In genomic region chr11:87179621-87180020, GRCh38 we compare ENCODE assay signal across 21 cellular contexts.
DNase-seq lines count a peak whose midpoint lies in the region; ATAC-seq, FAIRE-seq and TF ChIP-seq lines count a peak whose summit lies in the region.
"Had no signal": no experiment of that assay in that cellular context is flagged by ENCODE, and none has a peak within 500 bp of the region (broad histone marks: within the 10 kb centered on the region; RNA-seq: fewer than 3 reads in every experiment).

No MANE protein-coding gene starts in this region.

- H3K79me2 ChIP-seq in neural progenitor cell (ENCODE audit: low read depth) = no peaks in the 10 kb centered on the region

- peak; percentile 73 for DNase-seq in LHCN-M2 (ENCODE audit: low read depth)
- peak; percentile 49 for DNase-seq in mesenchymal stem cell
- DNase-seq in neural progenitor cell (ENCODE audit: low spot score) = no peak
- no peak for DNase-seq in T-helper 9 cell
- no peak for DNase-seq in SKM-1 (lab: John Stamatoyannopoulos, UW; ENCODE audit: unreplicated experiment)
- DNase-seq in NCI-H1048 (lab: John Stamatoyannopoulos, UW) = no peak
- DNase-seq: ACHN; AML-193; Caco-2; CD4-positive, alpha-beta T cell; HCEC 1CT had no signal

- H3K4me2 ChIP-seq in mesenchymal stem cell (ENCODE audit: low read length, poor library complexity, severe bottlenecking) (no peak overlapping the region), neural progenitor cell (no peak overlapping the region)
- H3K4me2 ChIP-seq: GM23338 had no signal

- peaks cover 9% of the 10 kb centered on the region for H3K79me1 ChIP-seq in mesenchymal stem cell (replicated peaks; ENCODE audit: low read length, poor library complexity, severe bottlenecking)

- H3K4me3 Mint-ChIP-seq in neural progenitor cell = no peak overlapping the region
- H3K4me3 Mint-ChIP-seq: CD4-positive, alpha-beta T cell; GM23338 had no signal

- FAIRE-seq in endometrium (lab: Jason Lieb, UNC) = peak; percentile 98
- FAIRE-seq: A204.1, D721Med, G401.6, GM12891, GM19239, H54 had no signal

- no peak overlapping the region for H2BK12ac ChIP-seq in mesenchymal stem cell (ENCODE audit: low read length in 2 of 2)

- H2BK5ac ChIP-seq in mesenchymal stem cell (ENCODE audit: low read depth, low read length, poor library complexity, severe bottlenecking) = no peak overlapping the region

- peak overlapping the region; percentile 50 for H3K27ac Mint-ChIP-seq in neural progenitor cell
- H3K27ac Mint-ChIP-seq: CD4-positive, alpha-beta T cell; GM23338 had no signal

- no peaks in the 10 kb centered on the region for H4K20me1 ChIP-seq in neural progenitor cell (ENCODE audit: low read depth)

- H3K9ac ChIP-seq in mesenchymal stem cell (ENCODE audit: low read length) (no peak overlapping the region), neural progenitor cell (no peak overlapping the region)

- no peak overlapping the region for H3K4ac ChIP-seq in mesenchymal stem cell (ENCODE audit: low read depth in 1 of 2, low read length in 2 of 2)

- no peak overlapping the region for H2AK5ac ChIP-seq in mesenchymal stem cell (ENCODE audit: low read length, severe bottlenecking)

- H3K18ac ChIP-seq in mesenchymal stem cell (ENCODE audit: low read depth in 1 of 2, low read length in 2 of 2) = no peak overlapping the region

- ATAC-seq in HG03159 (IDR thresholded peaks at IDR 0.05; ENCODE audit: unreplicated experiment) = no peak
- ATAC-seq: GM23338 had no signal

- H3K36me3 ChIP-seq in mesenchymal stem cell (ENCODE audit: control insufficient read depth in 1 of 2, insufficient read depth in 2 of 2, low read depth in 1 of 2, low read length in 2 of 2) (peaks cover 0 to 13% of the 10 kb centered on the region in 2 experiments), neural progenitor cell (no peaks in the 10 kb centered on the region)

- no peaks in the 10 kb centered on the region for H3F3A ChIP-seq in neural progenitor cell (ENCODE audit: low read depth)

- peaks cover 14% of the 10 kb centered on the region for H3K36me3 Mint-ChIP-seq in neural progenitor cell

- H3K4me1 ChIP-seq in mesenchymal stem cell (ENCODE audit: control insufficient read depth, insufficient read depth, low read depth, low read length) (no peaks in the 10 kb centered on the region), neural progenitor cell (peaks cover 2% of the 10 kb centered on the region)
- H3K4me1 ChIP-seq: Caco-2 had no signal

- H3K9me3 Mint-ChIP-seq in neural progenitor cell = peaks cover 5% of the 10 kb centered on the region

- H3K27ac ChIP-seq in mesenchymal stem cell (ENCODE audit: low read length, poor library complexity, severe bottlenecking) (no peak overlapping the region), neural progenitor cell (no peak overlapping the region)
- H3K27ac ChIP-seq: C4-2B had no signal

- no peak overlapping the region for H3K4me3 ChIP-seq in mesenchymal stem cell (ENCODE audit: insufficient read depth in 1 of 2, low read depth in 1 of 2, low read length in 2 of 2)
- H3K4me3 ChIP-seq in neural progenitor cell = no peak overlapping the region
- H3K4me3 ChIP-seq: GM23338 had no signal

- H3K4me1 Mint-ChIP-seq in neural progenitor cell = no peaks in the 10 kb centered on the region

- no CpG with 5 or more reads among the region's 1 CpG for WGBS in mesenchymal stem cell

- H3K9me3 ChIP-seq in mesenchymal stem cell (ENCODE audit: control insufficient read depth, low read length) = no peaks in the 10 kb centered on the region
- H3K9me3 ChIP-seq in neural progenitor cell (ENCODE audit: low read depth) = no peaks in the 10 kb centered on the region
- H3K9me3 ChIP-seq: Caco-2 had no signal

- no peak overlapping the region for H2BK15ac ChIP-seq in mesenchymal stem cell (ENCODE audit: low read depth, poor library complexity, severe bottlenecking)

- H2AFZ ChIP-seq in mesenchymal stem cell (ENCODE audit: low read depth, low read length) (no peak overlapping the region), neural progenitor cell (replicated peaks) (no peak overlapping the region)
- H2AFZ ChIP-seq: GM23338 had no signal

- no peak overlapping the region for H3K14ac ChIP-seq in mesenchymal stem cell (ENCODE audit: low read length in 2 of 2)

- peaks cover 2% of the 10 kb centered on the region for H3K27me3 Mint-ChIP-seq in neural progenitor cell (ENCODE audit: insufficient read depth, low read depth)
- H3K27me3 Mint-ChIP-seq: CD4-positive, alpha-beta T cell had no signal

- no peak overlapping the region for H4K91ac ChIP-seq in mesenchymal stem cell (ENCODE audit: low read length)

- no peak overlapping the region for H3K23ac ChIP-seq in mesenchymal stem cell (ENCODE audit: low read length in 2 of 2)

- H2BK120ac ChIP-seq in mesenchymal stem cell (ENCODE audit: low read depth, low read length) = no peak overlapping the region

- H3K27me3 ChIP-seq in mesenchymal stem cell (ENCODE audit: control insufficient read depth in 1 of 2, insufficient read depth in 1 of 2, low read length in 2 of 2) (no peaks in the 10 kb centered on the region), neural progenitor cell (no peaks in the 10 kb centered on the region)

- no peak overlapping the region for H4K8ac ChIP-seq in mesenchymal stem cell (ENCODE audit: low read length)

- no peak for TF ChIP-seq CTCF in neural progenitor cell (IDR thresholded peaks at IDR 0.05)

Comparison
In these comparisons a context has a peak if more than half of its experiments do, and no peak if none do; other contexts are left out.
1. DNase-seq: peak in LHCN-M2 (single experiment) and mesenchymal stem cell (single experiment); none in neural progenitor cell (single experiment), T-helper 9 cell (single experiment), SKM-1 (single experiment) and NCI-H1048 (single experiment).